ENCODE assay signal across 9 cellular contexts in genomic region chr2:218405365-218406208, GRCh38. TPM values are rescaled to one million over a fixed set of nuclear protein-coding genes. Genes with fewer than 3 reads are reported as not detected.
A peak's percentile ranks its signal among the peaks of the same experiment; 100 is the strongest.
DNase-seq lines count a peak whose midpoint lies in the region; TF ChIP-seq lines count a peak whose summit lies in the region.
"Had no signal": no experiment of that assay in that cellular context is flagged by ENCODE, and none has a peak within 500 bp of the region (broad histone marks: within the 10 kb centered on the region; RNA-seq: fewer than 3 reads in every experiment).

No MANE protein-coding gene starts in this region.

- TF ChIP-seq CTCF in GM06990 (IDR thresholded peaks at IDR 0.05; ENCODE audit: insufficient read depth, low read length, poor library complexity, severe bottlenecking) (no peak), HFFc6 (IDR thresholded peaks at IDR 0.05) (no peak), epithelial cell of proximal tubule (conservative IDR thresholded peaks at IDR 0.05; ENCODE audit: low read depth, low read length) (no peak), osteocyte (IDR thresholded peaks at IDR 0.05) (no peak)

- H3K27ac Mint-ChIP-seq in HFFc6 (peak overlapping the region; percentile 76), osteocyte (ENCODE audit: unreplicated experiment) (peak overlapping the region; percentile 84)

- peak overlapping the region; percentile 69 for H3K4me3 Mint-ChIP-seq in HFFc6
- peak overlapping the region; percentile 71 for H3K4me3 Mint-ChIP-seq in osteocyte (ENCODE audit: unreplicated experiment)

- H3K36me3 Mint-ChIP-seq in HFFc6 (ENCODE audit: low read depth) (peaks cover 4% of the 10 kb centered on the region; the same call in 1 of the 2 replicates), osteocyte (ENCODE audit: unreplicated experiment) (peaks cover 14% of the 10 kb centered on the region)

- intact Hi-C loops in posterior vena cava (cut with DNase I): loop anchor here in 1 of 2 donors (10.0 kb wide), 1 partner anchor 59 kb away; no protein-coding TSS in a partner anchor

- H3K4me1 Mint-ChIP-seq in HFFc6 (ENCODE audit: low read depth) (peaks cover 49% of the 10 kb centered on the region), osteocyte (ENCODE audit: unreplicated experiment) (peaks cover 39% of the 10 kb centered on the region)

- H3K27me3 ChIP-seq in GM06990 (replicated peaks; ENCODE audit: control insufficient read depth, insufficient read depth, low read length): no peaks in the 10 kb centered on the region

- H3K36me3 ChIP-seq in GM06990 (ENCODE audit: control insufficient read depth, insufficient read depth, low read length): peaks cover 11% of the 10 kb centered on the region

- peak overlapping the region; percentile 61 for H3K4me3 ChIP-seq in GM06990 (replicated peaks; ENCODE audit: low read depth, low read length)
- H3K4me3 ChIP-seq in epithelial cell of proximal tubule (ENCODE audit: low read depth, low read length): peak overlapping the region; percentile 48

- DNase-seq in GM06990 (ENCODE audit: extremely low read depth, insufficient read length) (peak; percentile 52), HFFc6 (no peak), SK-N-DZ (ENCODE audit: low spot score) (peak; percentile 40), epithelial cell of proximal tubule (ENCODE audit: low read depth) (no peak), osteocyte (ENCODE audit: extremely low spot score, unreplicated experiment) (no peak), NCI-H146 (lab: John Stamatoyannopoulos, UW) (no peak), posterior vena cava (ENCODE audit: low spot score) (no peak), NCI-H128 (lab: John Stamatoyannopoulos, UW; ENCODE audit: unreplicated experiment) (no peak)

- H3K27me3 Mint-ChIP-seq in HFFc6 (ENCODE audit: insufficient read depth) (peaks cover 4% of the 10 kb centered on the region), osteocyte (ENCODE audit: unreplicated experiment) (no peaks in the 10 kb centered on the region)

- H3K9me3 Mint-ChIP-seq in HFFc6 (no peaks in the 10 kb centered on the region), osteocyte (ENCODE audit: unreplicated experiment) (no peaks in the 10 kb centered on the region)

RNA-seq across cellular contexts. Expression of gene CTDSP1, which starts 5.9 kb away (rescaled TPM):
- 10 to 100 TPM; 72.0 to 82.0 (median 75.5) TPM for total RNA-seq in HFFc6 (2021; fragmentation: NEBNext Ultra II Directional; extraction: Animal tissue kit (Norgen Biotek cat#: 25700))
- 22.6 and 32.1 TPM in 2 replicates for polyA plus RNA-seq in SK-N-DZ (2014; cell fraction: cytosol; rRNA removed)
- polyA plus RNA-seq in SK-N-DZ (2014; cell fraction: nucleus; rRNA removed): 24.2 and 27.6 TPM in 2 replicates
- total RNA-seq in epithelial cell of proximal tubule: 49.0 and 65.5 TPM in 2 replicates
- 131 and 138 TPM in 2 replicates for total RNA-seq in osteocyte
- 100 to 1,000 TPM; 112 to 142 TPM for total RNA-seq in posterior vena cava

RNA-seq across cellular contexts. Expression of gene VIL1, which starts 13.3 kb away (rescaled TPM):
- total RNA-seq in HFFc6 (2021; fragmentation: NEBNext Ultra II Directional; extraction: Animal tissue kit (Norgen Biotek cat#: 25700)): not detected
- 0.03 and 0.73 TPM in 2 replicates for polyA plus RNA-seq in SK-N-DZ (2014; cell fraction: cytosol; rRNA removed)
- polyA plus RNA-seq in SK-N-DZ (2014; cell fraction: nucleus; rRNA removed): 0.44 and 0.84 TPM in 2 replicates
- total RNA-seq in epithelial cell of proximal tubule (not detected in 2 replicates), osteocyte (0.57 TPM in 1 of 2 replicates, not detected in the other), posterior vena cava (not detected)
- total RNA-seq: T-helper 2 cell treated with Interferon-gamma antibody and Interleukin-4, amounts not matched to agents 100 ng/mL and 5 ng/mL, for 36 hours had no signal

RNA-seq across cellular contexts. Expression of gene SLC11A1, which starts 23.5 kb away (rescaled TPM):
- under 1 TPM; 0.05 to 0.16 (median 0.11) TPM for total RNA-seq in HFFc6 (2021; fragmentation: NEBNext Ultra II Directional; extraction: Animal tissue kit (Norgen Biotek cat#: 25700))
- polyA plus RNA-seq in SK-N-DZ (2014; cell fraction: cytosol; rRNA removed): not detected in 2 replicates
- not detected in 2 replicates for polyA plus RNA-seq in SK-N-DZ (2014; cell fraction: nucleus; rRNA removed)
- 0.22 TPM in 1 of 2 replicates, not detected in the other for total RNA-seq in epithelial cell of proximal tubule
- 0.16 and 0.21 TPM in 2 replicates for total RNA-seq in osteocyte
- 10 to 100 TPM; 28.8 to 77.1 TPM for total RNA-seq in posterior vena cava

RNA-seq across cellular contexts. Expression of gene CATIP, which starts 48.9 kb away (rescaled TPM):
- not detected for total RNA-seq in HFFc6 (2021; fragmentation: NEBNext Ultra II Directional; extraction: Animal tissue kit (Norgen Biotek cat#: 25700))
- not detected in 2 replicates for polyA plus RNA-seq in SK-N-DZ (2014; cell fraction: cytosol; rRNA removed)
- polyA plus RNA-seq in SK-N-DZ (2014; cell fraction: nucleus; rRNA removed): not detected in 2 replicates
- total RNA-seq in epithelial cell of proximal tubule: not detected in 2 replicates
- total RNA-seq in osteocyte: not detected in 2 replicates
- total RNA-seq in posterior vena cava: not detected
- total RNA-seq: T-helper 2 cell treated with Interferon-gamma antibody and Interleukin-4, amounts not matched to agents 100 ng/mL and 5 ng/mL, for 36 hours had no signal

Comparison
In these comparisons a context has a peak if more than half of its experiments do, and no peak if none do; other contexts are left out.
1. DNase-seq: peak in GM06990 (single experiment) and SK-N-DZ (single experiment); none in HFFc6 (single experiment), epithelial cell of proximal tubule (single experiment), osteocyte (single experiment), NCI-H146 (single experiment), posterior vena cava (single experiment) and NCI-H128 (single experiment).
2. RNA of gene SLC11A1, which starts 23.5 kb away (total RNA-seq): 28.8 to 77.1 TPM in posterior vena cava; 0.16 to 0.21 TPM in osteocyte, 0.05 to 0.16 TPM in HFFc6 and 0.22 TPM in epithelial cell of proximal tubule; every median in the first group is over 10 times any median in the second.